2 cellular contexts compared by ENCODE assay signal in the genomic region with DNA sequence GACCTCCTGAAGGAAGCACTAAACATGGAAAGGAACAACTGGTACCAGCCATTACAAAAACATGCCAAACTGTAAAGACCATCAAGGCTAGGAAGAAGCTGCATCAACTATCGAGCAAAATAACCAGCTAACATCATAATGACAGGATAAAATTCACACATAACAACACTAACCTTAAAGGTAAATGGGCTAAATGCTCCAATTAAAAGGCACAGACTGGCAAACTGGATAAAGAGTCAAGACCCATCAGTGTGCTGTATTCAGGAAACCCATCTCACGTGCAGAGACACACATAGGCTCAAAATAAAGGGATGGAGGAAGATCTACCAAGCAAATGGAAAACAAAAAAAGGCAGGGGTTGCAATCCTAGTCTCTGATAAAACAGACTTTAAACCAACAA. TPM values are rescaled to one million over a fixed set of nuclear protein-coding genes. Genes with fewer than 3 reads are reported as not detected.
"Had no signal": no experiment of that assay in that cellular context is flagged by ENCODE, and none has a peak within 500 bp of the region (broad histone marks: within the 10 kb centered on the region; RNA-seq: fewer than 3 reads in every experiment).

No MANE protein-coding gene starts in this region.

RNA-seq across cellular contexts. Expression of a gene that starts 41.6 kb away (rescaled TPM):
- total RNA-seq: G401, GM12878 had no signal
- polyA plus RNA-seq: GM12878 had no signal
